ENCODE assay signal across 28 cellular contexts in the genomic region with DNA sequence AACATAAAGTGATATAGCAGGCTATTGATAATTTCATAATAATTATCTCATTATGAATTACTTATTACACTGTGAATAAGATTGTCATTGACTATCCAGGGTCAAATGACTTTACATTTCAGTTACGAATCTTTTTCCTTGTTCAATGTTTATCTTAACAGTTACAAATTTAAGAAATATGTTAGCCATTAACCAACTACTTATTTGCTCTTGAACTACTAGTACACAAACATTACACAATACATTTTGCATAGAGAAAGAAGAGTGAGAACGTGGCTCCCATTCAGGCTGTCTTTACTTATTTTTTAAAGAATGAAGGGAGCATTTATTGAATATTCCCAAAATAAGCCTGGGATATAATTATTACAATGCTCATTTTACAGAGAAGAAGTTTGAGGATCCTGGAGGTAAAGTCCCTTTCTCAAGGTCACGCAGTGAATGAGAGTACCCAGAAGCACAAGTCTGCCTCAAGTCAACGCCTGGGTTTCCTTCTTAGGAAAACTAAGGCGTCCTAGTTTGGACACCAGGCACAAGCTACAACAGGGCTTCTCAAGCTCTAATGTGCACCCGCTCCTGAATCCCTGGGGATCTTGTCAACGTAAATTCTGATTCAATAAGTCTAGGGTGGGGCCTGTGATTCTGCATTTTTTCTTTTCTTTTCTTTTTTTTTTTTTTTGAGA.
"Had no signal": no experiment of that assay in that cellular context is flagged by ENCODE, and none has a peak within 500 bp of the region (broad histone marks: within the 10 kb centered on the region; RNA-seq: fewer than 3 reads in every experiment).

No MANE protein-coding gene starts in this region.

- H3K4me1 Mint-ChIP-seq: endodermal cell; immature natural killer cell; memory B cell; neural progenitor cell; stimulated activated memory B cell treated with anti-CD40 and anti-IgM and Interleukin-4, amounts not matched to agents 10 μg/mL and 1 μg/mL and 100 μg/mL, for 72 hours had no signal

- H3K9ac ChIP-seq: neural progenitor cell, parathyroid adenoma had no signal

- H3K4me3 ChIP-seq: colonic mucosa, neural progenitor cell, prostate gland, spleen, testis, tibial nerve had no signal

- H3K9me3 ChIP-seq: colonic mucosa, prostate gland, testis had no signal

- H3K27me3 Mint-ChIP-seq: memory B cell; natural killer cell treated with Interleukin-12 subunit alpha and Interleukin-12 subunit beta and Interleukin-15 and Interleukin-18, amount 100 ng/mL, for 72 hours; stimulated activated memory B cell treated with anti-CD40 and anti-IgM and Interleukin-4, amounts not matched to agents 10 μg/mL and 1 μg/mL and 100 μg/mL, for 72 hours; stimulated activated naive CD8-positive, alpha-beta T cell treated with anti-CD3 and anti-CD28 coated beads, Interleukin-15, Interleukin-2, amounts not matched to agents 100 ng/mL and 50 ng/mL, for 24 hours had no signal

- H3K9me3 Mint-ChIP-seq: endodermal cell; mesothelial cell of epicardium; neural progenitor cell; stimulated activated memory B cell treated with anti-CD40 and anti-IgM and Interleukin-4, amounts not matched to agents 10 μg/mL and 1 μg/mL and 100 μg/mL, for 72 hours had no signal

- DNase-seq: cerebellar nuclear complex; colonic mucosa; effector CD4-positive, alpha-beta T cell; endodermal cell; erythroblast; foreskin melanocyte; head of caudate nucleus; immature natural killer cell; left cardiac atrium; nucleus accumbens; retina; spleen; stimulated activated CD4-positive, alpha-beta T cell treated with anti-CD3 and anti-CD28 coated beads, Interleukin-15, amount 100 ng/mL, for 24 hours; stimulated activated CD4-positive, alpha-beta T cell treated with anti-CD3 and anti-CD28 coated beads, Interleukin-1b, Interleukin-23, amount 100 ng/mL, for 48 hours; stimulated activated CD4-positive, alpha-beta T cell treated with anti-CD3 and anti-CD28 coated beads, Interleukin-4, amount 100 ng/mL, for 24 hours; testis had no signal

- FAIRE-seq: endothelial cell of umbilical vein, keratinocyte had no signal

- H3K36me3 Mint-ChIP-seq: immature natural killer cell; memory B cell; mesothelial cell of epicardium; natural killer cell treated with Interleukin-12 subunit alpha and Interleukin-12 subunit beta and Interleukin-15 and Interleukin-18, amount 100 ng/mL, for 72 hours; neural progenitor cell; stimulated activated memory B cell treated with anti-CD40 and anti-IgM and Interleukin-4, amounts not matched to agents 10 μg/mL and 1 μg/mL and 100 μg/mL, for 72 hours had no signal

- H3K27ac ChIP-seq: colonic mucosa, neural progenitor cell, parathyroid adenoma, prostate gland, spleen, testis, tibial nerve had no signal

- H3K4me1 ChIP-seq: colonic mucosa, neural progenitor cell, parathyroid adenoma, prostate gland, spleen, testis, tibial nerve had no signal

- ATAC-seq: left cardiac atrium; natural killer cell treated with Interleukin-12 subunit alpha and Interleukin-12 subunit beta and Interleukin-15 and Interleukin-18, amount 100 ng/mL, for 72 hours; sciatic nerve; stimulated activated memory B cell treated with anti-CD40 and anti-IgM and Interleukin-4, amounts not matched to agents 10 μg/mL and 1 μg/mL and 100 μg/mL, for 72 hours had no signal

- H3K36me3 ChIP-seq: colonic mucosa, neural progenitor cell, prostate gland, spleen, tibial nerve had no signal

- H3K27ac Mint-ChIP-seq: endodermal cell; immature natural killer cell; memory B cell; mesothelial cell of epicardium; natural killer cell treated with Interleukin-12 subunit alpha and Interleukin-12 subunit beta and Interleukin-15 and Interleukin-18, amount 100 ng/mL, for 72 hours; neural progenitor cell; stimulated activated memory B cell treated with anti-CD40 and anti-IgM and Interleukin-4, amounts not matched to agents 10 μg/mL and 1 μg/mL and 100 μg/mL, for 72 hours; stimulated activated naive CD8-positive, alpha-beta T cell treated with anti-CD3 and anti-CD28 coated beads, Interleukin-15, Interleukin-2, amounts not matched to agents 100 ng/mL and 50 ng/mL, for 24 hours had no signal

- H3K27me3 ChIP-seq: colonic mucosa, neural progenitor cell, spleen, testis, tibial nerve had no signal

- H3K4me3 Mint-ChIP-seq: endodermal cell; immature natural killer cell; memory B cell; mesothelial cell of epicardium; natural killer cell treated with Interleukin-12 subunit alpha and Interleukin-12 subunit beta and Interleukin-15 and Interleukin-18, amount 100 ng/mL, for 72 hours; neural progenitor cell; stimulated activated memory B cell treated with anti-CD40 and anti-IgM and Interleukin-4, amounts not matched to agents 10 μg/mL and 1 μg/mL and 100 μg/mL, for 72 hours; stimulated activated naive CD8-positive, alpha-beta T cell treated with anti-CD3 and anti-CD28 coated beads, Interleukin-15, Interleukin-2, amounts not matched to agents 100 ng/mL and 50 ng/mL, for 24 hours had no signal
